In genomic region chr5:54841481-54841880, GRCh38 we compare ENCODE assay signal across 25 cellular contexts.
DNase-seq lines count a peak whose midpoint lies in the region; ATAC-seq, FAIRE-seq and TF ChIP-seq lines count a peak whose summit lies in the region.
"Had no signal": no experiment of that assay in that cellular context is flagged by ENCODE, and none has a peak within 500 bp of the region (broad histone marks: within the 10 kb centered on the region; RNA-seq: fewer than 3 reads in every experiment).

No MANE protein-coding gene starts in this region.

- CTCF ChIA-PET in HepG2 (lab: Yijun Ruan, JAX; ENCODE audit: low intra/inter-chr PET ratio, low total read pairs) (no interaction called here), IMR-90 (lab: Yijun Ruan, JAX) (interaction anchor here (0.6 kb wide), 1 partner anchor 182 kb away, joined by 5 read pairs; no protein-coding TSS in a partner anchor), K562 (lab: Yijun Ruan, JAX; ENCODE audit: low intra/inter-chr PET ratio) (no interaction called here)

- dilution Hi-C loops in IMR-90 (cut with HindIII; ENCODE audit: low sequenced_read_pairs, unreplicated experiment): no loop called here

- intact Hi-C loops in HepG2 (cut with micrococcal nuclease; ENCODE audit: unreplicated experiment): no loop called here
- intact Hi-C loops in right lobe of liver (cut with DNase I): loop anchor here in 1 of 2 donors (10.0 kb wide), 1 partner anchor 327 kb away; the partner anchor contains the start of gene SNX18
- intact Hi-C loops in IMR-90 (cut with micrococcal nuclease): loop anchor here (5.0 to 10.0 kb wide), 2 partner anchors 139 to 177 kb away; no protein-coding TSS in a partner anchor
- intact Hi-C loops in K562 (cut with micrococcal nuclease): loop anchor here (10.0 kb wide), 2 partner anchors 207 to 597 kb away; no protein-coding TSS in a partner anchor

- H3K27ac ChIP-seq in HepG2 (ENCODE audit: extremely low read length, insufficient read depth, low read length) (no peak overlapping the region), right lobe of liver (no peak overlapping the region), IMR-90 (ENCODE audit: insufficient read depth, low read length) (peak overlapping the region; percentile 24; the same call in 1 of the 2 replicates), K562 (ENCODE audit: extremely low read depth, low read depth, low read length) (no peak overlapping the region)
- H3K27ac ChIP-seq in effector memory CD4-positive, alpha-beta T cell (ENCODE audit: insufficient read depth, low read length, poor library complexity, severe bottlenecking): no peak overlapping the region
- H3K27ac ChIP-seq: 22Rv1; BLaER1 treated with 17β-estradiol and CSF1 and Interleukin-3, amounts not matched to agents 10 nM and 100 nM; C4-2B had no signal

- no peak for TF ChIP-seq RAD21 in HepG2 (CRISPR knock-in tag; IDR thresholded peaks at IDR 0.05)
- TF ChIP-seq RAD21 in IMR-90 (IDR thresholded peaks at IDR 0.05; ENCODE audit: low read length): no peak
- no peak for TF ChIP-seq RAD21 in K562 (CRISPR knock-in tag; conservative IDR thresholded peaks at IDR 0.05 in 1 of 2, IDR thresholded peaks at IDR 0.05 in 1 of 2)

- no peaks in the 10 kb centered on the region; a peak in 1 of 5 replicates for H3K27me3 ChIP-seq in HepG2 (ENCODE audit: control insufficient read depth in 1 of 2, insufficient read depth in 2 of 2, low read length in 2 of 2)
- no peaks in the 10 kb centered on the region for H3K27me3 ChIP-seq in right lobe of liver
- H3K27me3 ChIP-seq in IMR-90 (ENCODE audit: control insufficient read depth, insufficient read depth, low read length): no peaks in the 10 kb centered on the region
- peaks cover 5 to 8% of the 10 kb centered on the region in 2 experiments; a peak in 2 of 5 replicates for H3K27me3 ChIP-seq in K562 (ENCODE audit: control insufficient read depth in 2 of 2, insufficient read depth in 2 of 2, low read length in 2 of 2)
- no peaks in the 10 kb centered on the region for H3K27me3 ChIP-seq in effector memory CD4-positive, alpha-beta T cell (replicated peaks; ENCODE audit: control insufficient read depth, insufficient read depth, low read length, poor library complexity, severe bottlenecking)
- H3K27me3 ChIP-seq: BLaER1 treated with 17β-estradiol and CSF1 and Interleukin-3, amounts not matched to agents 10 nM and 100 nM had no signal

- no peaks in the 10 kb centered on the region for H4K20me1 ChIP-seq in HepG2 (ENCODE audit: insufficient read depth, low read length)
- H4K20me1 ChIP-seq in IMR-90 (ENCODE audit: insufficient read depth, low read length): no peaks in the 10 kb centered on the region
- no peaks in the 10 kb centered on the region for H4K20me1 ChIP-seq in K562 (replicated peaks; ENCODE audit: control insufficient read depth, insufficient read depth, low read length)
- H4K20me1 ChIP-seq: BLaER1 treated with 17β-estradiol and CSF1 and Interleukin-3, amounts not matched to agents 10 nM and 100 nM had no signal

- H4K8ac ChIP-seq in IMR-90 (ENCODE audit: low read depth in 2 of 2, low read length in 2 of 2): 0 out of 4 replicates have a peak overlapping the region, but pooled peaks of 1 of the 2 experiments have one; percentile 81

- TF ChIP-seq CTCF in HepG2 (CRISPR knock-in tag; IDR thresholded peaks at IDR 0.05) (no peak), right lobe of liver (IDR thresholded peaks at IDR 0.05) (no peak), IMR-90 (conservative IDR thresholded peaks at IDR 0.05; ENCODE audit: low read depth, low read length) (no peak), K562 (IDR thresholded peaks at IDR 0.05 in 2 of 3, conservative IDR thresholded peaks at IDR 0.05 in 1 of 3; ENCODE audit: insufficient read depth in 2 of 3, low read depth in 1 of 3, low read length in 3 of 3) (no peak)

- POLR2A ChIA-PET in HepG2 (lab: Yijun Ruan, JAX): no interaction called here
- POLR2A ChIA-PET in IMR-90 (lab: Charles Lee; ENCODE audit: unreplicated experiment): no interaction called here
- POLR2A ChIA-PET in K562 (lab: Yijun Ruan, JAX): no interaction called here

- FAIRE-seq in HepG2 (lab: Jason Lieb, UNC): no peak
- FAIRE-seq in K562 (lab: Jason Lieb, UNC): no peak
- FAIRE-seq: GM12878, GM12892, GM18507 had no signal

- DNase-seq in HepG2 (ENCODE audit: low spot score) (no peak), right lobe of liver (no peak), IMR-90 (no peak), K562 (ENCODE audit: extremely low read depth in 1 of 4, low spot score in 3 of 4) (no peak), SW480 (ENCODE audit: low spot score) (no peak)
- no peak for DNase-seq in effector memory CD4-positive, alpha-beta T cell
- DNase-seq in activated CD8-positive, alpha-beta memory T cell treated with anti-CD3 and anti-CD28 coated beads for 24 hours: no peak
- DNase-seq: AML-193; CD4-positive, alpha-beta memory T cell; CD4-positive, CD25-positive, alpha-beta regulatory T cell; CD8-positive, alpha-beta memory T cell; COR-L47; DMS 273 treated with DMSO at 0.1 percent for 48 hours; DMS153; DMS53; DMS79; DND-41; EL; GDM1 had no signal

- H2BK120ac ChIP-seq in IMR-90 (ENCODE audit: low read depth, low read length): peak overlapping the region; percentile 98; the same call in 1 of the 2 replicates

- H3K14ac ChIP-seq in IMR-90 (replicated peaks; ENCODE audit: low read depth, low read length): no peak overlapping the region

- H3K79me2 ChIP-seq in HepG2 (ENCODE audit: insufficient read depth, low read length): no peaks in the 10 kb centered on the region
- H3K79me2 ChIP-seq in K562 (ENCODE audit: control insufficient read depth, insufficient read depth, low read length): no peaks in the 10 kb centered on the region

- H3K4me2 ChIP-seq in HepG2 (ENCODE audit: low read depth, low read length): no peak overlapping the region
- no peak overlapping the region for H3K4me2 ChIP-seq in IMR-90 (ENCODE audit: low read depth, low read length)
- no peak overlapping the region for H3K4me2 ChIP-seq in K562 (ENCODE audit: insufficient read depth, low read length)

- H2AK9ac ChIP-seq in IMR-90 (replicated peaks; ENCODE audit: low read depth, low read length, poor library complexity): no peak overlapping the region

- no peak overlapping the region for H2BK5ac ChIP-seq in IMR-90 (ENCODE audit: low read depth, low read length, poor library complexity, severe bottlenecking)

- H3K79me1 ChIP-seq in IMR-90 (ENCODE audit: low read depth in 1 of 2, low read length in 2 of 2): peaks cover 0 to 21% of the 10 kb centered on the region in 2 experiments; a peak in 2 of 4 replicates

- BruUV-seq in HepG2 (replicated peaks; lab: Mats Ljungman, UMichigan) (no TSS peak), IMR-90 (replicated peaks; lab: Mats Ljungman, UMichigan) (no TSS peak), K562 (replicated peaks; lab: Mats Ljungman, UMichigan) (no TSS peak)

- H3K4me3 ChIP-seq in HepG2 (replicated peaks in 1 of 3; ENCODE audit: insufficient read depth in 1 of 3, low read depth in 2 of 3, low read length in 3 of 3): no peak overlapping the region
- no peak overlapping the region for H3K4me3 ChIP-seq in right lobe of liver
- H3K4me3 ChIP-seq in IMR-90 (ENCODE audit: insufficient read depth, low read depth, low read length): no peak overlapping the region
- H3K4me3 ChIP-seq in K562: no peak overlapping the region
- no peak overlapping the region for H3K4me3 ChIP-seq in effector memory CD4-positive, alpha-beta T cell (ENCODE audit: insufficient read depth, low read depth, low read length, poor library complexity, severe bottlenecking)
- H3K4me3 ChIP-seq: BLaER1 treated with 17β-estradiol and CSF1 and Interleukin-3, amounts not matched to agents 10 nM and 100 nM; GM12878 had no signal

- H2BK15ac ChIP-seq in IMR-90 (ENCODE audit: low read depth, low read length): no peak overlapping the region

- TF ChIP-seq POLR2A in HepG2 (IDR thresholded peaks at IDR 0.05; ENCODE audit: insufficient read depth in 1 of 2, low read depth in 2 of 2, low read length in 2 of 2): no peak
- no peak for TF ChIP-seq POLR2A in right lobe of liver (IDR thresholded peaks at IDR 0.05)
- TF ChIP-seq POLR2A in IMR-90 (IDR thresholded peaks at IDR 0.05; ENCODE audit: low read depth, low read length): no peak
- no peak for TF ChIP-seq POLR2A in K562 (conservative IDR thresholded peaks at IDR 0.05)

- no peak overlapping the region for H4K91ac ChIP-seq in IMR-90 (ENCODE audit: insufficient read depth, low read depth, low read length)

- WGBS in HepG2 (ENCODE audit: low lambda C conversion rate): 3% methylated on average over 1 of the region's 1 CpG
- 100% methylated on average over 1 of the region's 1 CpG for whole genome bisulfite sequencing in right lobe of liver (ENCODE audit: insufficient coverage, low coverage, low lambda C conversion rate, missing lambda C conversion rate)
- no CpG with 5 or more reads among the region's 1 CpG for WGBS in IMR-90 (ENCODE audit: extremely low coverage in 2 of 2, insufficient read length in 1 of 2), 2 experiments
- 25% methylated on average over 1 of the region's 1 CpG for WGBS in K562 (ENCODE audit: insufficient coverage, low coverage, missing lambda C conversion rate)

- H3K4me1 ChIP-seq in HepG2 (ENCODE audit: insufficient read depth, low read length) (no peaks in the 10 kb centered on the region), right lobe of liver (peaks cover 0 to 36% (median 4%) of the 10 kb centered on the region in 4 donors), IMR-90 (ENCODE audit: control insufficient read depth, insufficient read depth, low read length) (peaks cover 26% of the 10 kb centered on the region), K562 (replicated peaks in 1 of 2; ENCODE audit: control insufficient read depth in 2 of 2, insufficient read depth in 2 of 2, low read length in 2 of 2) (no peaks in the 10 kb centered on the region; a peak in 1 of 5 replicates)
- H3K4me1 ChIP-seq in effector memory CD4-positive, alpha-beta T cell (ENCODE audit: control insufficient read depth, insufficient read depth, low read length, poor library complexity, severe bottlenecking): no peaks in the 10 kb centered on the region

- H2AK5ac ChIP-seq in IMR-90 (ENCODE audit: low read depth, low read length): peak overlapping the region; percentile 38; the same call in 1 of the 2 replicates

- no peaks in the 10 kb centered on the region for H3K36me3 ChIP-seq in HepG2 (replicated peaks in 1 of 2; ENCODE audit: control insufficient read depth in 1 of 2, insufficient read depth in 2 of 2, low read length in 2 of 2)
- no peaks in the 10 kb centered on the region for H3K36me3 ChIP-seq in right lobe of liver
- H3K36me3 ChIP-seq in IMR-90 (ENCODE audit: control insufficient read depth, insufficient read depth, low read length): no peaks in the 10 kb centered on the region
- H3K36me3 ChIP-seq in K562 (ENCODE audit: control insufficient read depth, insufficient read depth, low read length): no peaks in the 10 kb centered on the region
- H3K36me3 ChIP-seq in effector memory CD4-positive, alpha-beta T cell (ENCODE audit: control insufficient read depth, insufficient read depth, low read length): no peaks in the 10 kb centered on the region
- H3K36me3 ChIP-seq: BLaER1 treated with 17β-estradiol and CSF1 and Interleukin-3, amounts not matched to agents 10 nM and 100 nM had no signal

- H2AFZ ChIP-seq in HepG2 (ENCODE audit: low read length) (no peak overlapping the region), IMR-90 (replicated peaks; ENCODE audit: low read length, poor library complexity) (no peak overlapping the region), K562 (ENCODE audit: low read depth, low read length) (no peak overlapping the region)

- in situ Hi-C loops in HepG2 (cut with HindIII; ENCODE audit: extremely low pct_ligation_motif_present, low pct_unique_long_range_greater_than_20kb) (no loop called here), IMR-90 (cut with MboI; ENCODE audit: low sequenced_read_pairs) (loop anchor here (5.0 kb wide), 2 partner anchors 84 to 314 kb away; no protein-coding TSS in a partner anchor), K562 (cut with MboI) (no loop called here)

- ATAC-seq in HepG2: no peak
- ATAC-seq in right lobe of liver: no peak
- ATAC-seq in IMR-90 (ENCODE audit: low read depth): no peak
- no peak for ATAC-seq in K562
- ATAC-seq: GM12878 had no signal

- no peak overlapping the region; the same call in 1 of the 2 replicates for H3K23ac ChIP-seq in IMR-90 (ENCODE audit: low read depth, low read length)

- H4K5ac ChIP-seq in IMR-90 (ENCODE audit: low read depth, low read length): no peak overlapping the region

- 0 out of 2 replicates have a peak overlapping the region, but pooled peaks have one; percentile 43 for H3K18ac ChIP-seq in IMR-90 (ENCODE audit: low read depth, low read length)

- TF ChIP-seq EP300 in HepG2 (IDR thresholded peaks at IDR 0.05; ENCODE audit: low read depth in 2 of 2, low read length in 2 of 2) (no peak), HepG2 (CRISPR knock-in tag; IDR thresholded peaks at IDR 0.05; ENCODE audit: borderline replicate concordance) (no peak), K562 (IDR thresholded peaks at IDR 0.05; ENCODE audit: low read length) (no peak)

- peak overlapping the region; percentile 12; the same call in 1 of the 2 replicates for H3K4ac ChIP-seq in IMR-90 (ENCODE audit: low read depth, low read length)

- H3K9me1 ChIP-seq in IMR-90 (ENCODE audit: insufficient read depth, low read length): peaks cover 12% of the 10 kb centered on the region
- H3K9me1 ChIP-seq in K562 (ENCODE audit: control insufficient read depth, insufficient read depth, low read length): no peaks in the 10 kb centered on the region

- peak overlapping the region; percentile 95; the same call in 1 of the 2 replicates for H2BK20ac ChIP-seq in IMR-90 (ENCODE audit: low read depth, low read length)

- H3K9ac ChIP-seq in HepG2 (ENCODE audit: insufficient read depth, low read depth, low read length) (no peak overlapping the region), IMR-90 (ENCODE audit: low read depth, low read length) (no peak overlapping the region), K562 (ENCODE audit: insufficient read depth in 1 of 2, low read depth in 2 of 2, low read length in 2 of 2) (no peak overlapping the region)
- H3K9ac ChIP-seq: BLaER1 treated with 17β-estradiol and CSF1 and Interleukin-3, amounts not matched to agents 10 nM and 100 nM had no signal

- no peak overlapping the region for H3K56ac ChIP-seq in IMR-90 (ENCODE audit: extremely low read depth, insufficient read depth, low read length)

- no peaks in the 10 kb centered on the region for H3K9me3 ChIP-seq in HepG2 (ENCODE audit: low read length)
- no peaks in the 10 kb centered on the region for H3K9me3 ChIP-seq in right lobe of liver
- no peaks in the 10 kb centered on the region for H3K9me3 ChIP-seq in IMR-90 (ENCODE audit: control insufficient read depth, insufficient read depth, low read length)
- no peaks in the 10 kb centered on the region; the same call in 1 of the 2 replicates for H3K9me3 ChIP-seq in K562 (replicated peaks; ENCODE audit: control insufficient read depth, insufficient read depth, low read depth, low read length)
- no peaks in the 10 kb centered on the region for H3K9me3 ChIP-seq in effector memory CD4-positive, alpha-beta T cell (ENCODE audit: control insufficient read depth, low read length)
- H3K9me3 ChIP-seq: BLaER1 treated with 17β-estradiol and CSF1 and Interleukin-3, amounts not matched to agents 10 nM and 100 nM had no signal

Comparison
In these comparisons a context has a peak if more than half of its experiments do, and no peak if none do; other contexts are left out.
1. Of the 241 proteins assayed by ChIP-seq in both HepG2 and K562: peak only in HepG2: none; only in K562: MAFF, MAFG, NFE2 and NFE2L1; in both: MAFK; in neither: 236.